ENCODE assay signal across 8 cellular contexts in the genomic region with DNA sequence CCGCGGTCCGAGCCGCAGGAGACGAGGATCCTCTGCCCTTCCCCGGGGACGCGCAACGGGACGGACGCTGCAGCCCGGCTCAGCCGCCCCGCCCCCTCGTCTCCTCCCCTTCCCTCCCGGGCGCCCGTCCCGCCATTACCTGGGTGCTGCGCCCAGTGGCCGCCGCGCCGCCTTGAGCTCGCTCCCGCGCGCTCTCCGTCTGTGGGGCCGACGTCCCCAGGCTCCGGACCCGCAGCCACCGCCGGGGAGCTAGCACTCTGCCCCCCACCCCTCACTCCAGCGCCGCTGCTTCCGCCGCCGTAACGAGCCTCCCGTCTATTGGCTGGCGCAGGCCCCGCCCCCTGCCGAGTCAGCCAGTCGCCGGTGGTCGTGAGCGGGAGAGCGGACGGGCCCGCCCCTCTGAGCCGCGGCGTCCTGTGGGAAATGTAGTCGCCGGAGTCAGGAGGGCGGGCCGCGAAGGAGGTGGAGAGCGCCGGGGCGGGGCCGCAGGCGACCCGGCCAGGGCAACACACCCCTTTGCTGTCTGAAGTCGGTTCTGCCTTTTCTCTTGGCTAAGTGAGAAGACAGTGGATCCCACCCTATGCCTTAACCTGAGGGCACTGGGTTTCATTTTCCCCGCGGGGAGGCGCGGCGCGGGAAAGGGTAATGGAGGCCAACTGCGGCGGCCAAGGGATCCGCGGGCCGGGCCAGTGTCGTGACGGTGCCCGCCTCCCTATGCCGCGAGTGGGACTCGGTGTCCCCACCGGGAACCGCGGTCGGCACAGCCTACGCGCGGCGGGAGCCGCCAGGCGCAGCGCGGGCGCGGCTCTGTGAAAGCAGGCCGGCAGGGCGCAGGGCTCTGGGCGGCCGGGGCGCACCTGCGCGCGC. TPM values are rescaled to one million over a fixed set of nuclear protein-coding genes. Genes with fewer than 3 reads are reported as not detected.
DNase-seq lines count a peak whose midpoint lies in the region; ATAC-seq and TF ChIP-seq lines count a peak whose summit lies in the region.

A gene (minus strand): TSS at position 259 of the 867 bp plus-strand sequence. CDS start 1,767 bp downstream, outside the sequence.

- peaks cover 14% of the 10 kb centered on the region for H3K27me3 Mint-ChIP-seq in GM23338 (ENCODE audit: insufficient read depth, low read depth, poor library complexity)
- no peaks in the 10 kb centered on the region for H3K27me3 Mint-ChIP-seq in activated T-cell treated with anti-CD3 and anti-CD28 coated beads, Interleukin-2, amount 50 U/mL, for 72 hours (ENCODE audit: low read depth)

- ATAC-seq in GM23338: peak; percentile 86
- ATAC-seq in activated T-cell treated with anti-CD3 and anti-CD28 coated beads, Interleukin-2, amount 50 U/mL, for 72 hours (replicated peaks in 1 of 2): peak; percentile 77 to 79

- H3K4me3 ChIP-seq in GM23338 (peak within 1 kb of the TSS; percentile 99), esophagus squamous epithelium (peak within 1 kb of the TSS; percentile 81 to 100 (median 92))

- H3K9me3 ChIP-seq in esophagus squamous epithelium: peaks cover 0 to 12% (median 0%) of the 10 kb centered on the region in 3 donors

- peak within 1 kb of the TSS; percentile 95; the same call in 1 of the 2 replicates for H3K27ac Mint-ChIP-seq in GM23338
- peak within 1 kb of the TSS; percentile 54 for H3K27ac Mint-ChIP-seq in activated T-cell treated with anti-CD3 and anti-CD28 coated beads, Interleukin-2, amount 50 U/mL, for 72 hours

- H3K27ac ChIP-seq in GM23338 (ENCODE audit: low read depth): 0 out of 2 replicates have a peak within 1 kb of the TSS, but pooled peaks have one; percentile 37
- H3K27ac ChIP-seq in esophagus squamous epithelium: peak within 1 kb of the TSS; percentile 96 to 100 (median 98)

- intact Hi-C loops in esophagus squamous epithelium (cut with DNase I): no loop called here

- H3F3A ChIP-seq in GM23338 (replicated peaks; ENCODE audit: low read depth): no peaks in the 10 kb centered on the region; the same call in 1 of the 2 replicates

- H3K4me1 Mint-ChIP-seq in GM23338: peaks cover 7% of the 10 kb centered on the region
- H3K4me1 Mint-ChIP-seq in activated T-cell treated with anti-CD3 and anti-CD28 coated beads, Interleukin-2, amount 50 U/mL, for 72 hours (ENCODE audit: low read depth): peaks cover 24% of the 10 kb centered on the region

- H3K79me2 ChIP-seq in GM23338 (replicated peaks; ENCODE audit: insufficient read depth): peaks cover 39% of the 10 kb centered on the region

- peaks cover 24% of the 10 kb centered on the region for H4K20me1 ChIP-seq in GM23338 (replicated peaks; ENCODE audit: insufficient read depth)

- DNase-seq in EH (ENCODE audit: low read depth) (peak; percentile 95), GM23338 (ENCODE audit: low spot score) (peak; percentile 97), Kasumi-1 (lab: John Stamatoyannopoulos, UW) (peak; percentile 95 to 96), RKO (ENCODE audit: low spot score) (peak; percentile 97), esophagus squamous epithelium (lab: John Stamatoyannopoulos, UW) (peak; percentile 89), myocyte (ENCODE audit: low read depth) (peak; percentile 96)
- peak; percentile 99 for DNase-seq in activated T-cell treated with anti-CD3 and anti-CD28 coated beads, Interleukin-2, amount 50 U/mL, for 72 hours
- DNase-seq in stimulated activated CD8-positive, alpha-beta memory T cell treated with anti-CD3 and anti-CD28 coated beads, Interleukin-7, amount 100 ng/mL, for 4 hours (ENCODE audit: low read depth in 2 of 2): peak; percentile 95 to 98

- TF ChIP-seq POLR2A in esophagus squamous epithelium (IDR thresholded peaks at IDR 0.05): peak in 2 of 4 donors; percentile 61 to 77

- TF ChIP-seq CTCF in GM23338 (conservative IDR thresholded peaks at IDR 0.05; ENCODE audit: low read depth in 2 of 2): no peak
- TF ChIP-seq CTCF in esophagus squamous epithelium (IDR thresholded peaks at IDR 0.05): peak in 1 of 6 experiments; percentile 9

- peaks cover 8% of the 10 kb centered on the region; the same call in 1 of the 2 replicates for H3K27me3 ChIP-seq in GM23338 (ENCODE audit: insufficient read depth)
- no peaks in the 10 kb centered on the region for H3K27me3 ChIP-seq in esophagus squamous epithelium

- H3K36me3 ChIP-seq in GM23338 (ENCODE audit: insufficient read depth) (peaks cover 8% of the 10 kb centered on the region; the same call in 1 of the 2 replicates), esophagus squamous epithelium (peaks cover 0 to 6% (median 0%) of the 10 kb centered on the region in 3 donors)

- H2AFZ ChIP-seq in GM23338: peak within 1 kb of the TSS; percentile 99

- H3K4me2 ChIP-seq in GM23338: peak within 1 kb of the TSS; percentile 86

- H3K36me3 Mint-ChIP-seq in GM23338 (ENCODE audit: low read depth): peaks cover 12% of the 10 kb centered on the region; the same call in 2 of the 3 replicates
- H3K36me3 Mint-ChIP-seq in activated T-cell treated with anti-CD3 and anti-CD28 coated beads, Interleukin-2, amount 50 U/mL, for 72 hours (ENCODE audit: insufficient read depth in 2 of 2): peaks cover 0 to 3% of the 10 kb centered on the region in 2 donors

- peaks cover 15% of the 10 kb centered on the region for H3K9me3 Mint-ChIP-seq in GM23338
- H3K9me3 Mint-ChIP-seq in activated T-cell treated with anti-CD3 and anti-CD28 coated beads, Interleukin-2, amount 50 U/mL, for 72 hours: peaks cover 0 to 3% of the 10 kb centered on the region in 2 donors

- peak within 1 kb of the TSS; percentile 95 for H3K4me3 Mint-ChIP-seq in GM23338
- peak within 1 kb of the TSS; percentile 89 to 99 for H3K4me3 Mint-ChIP-seq in activated T-cell treated with anti-CD3 and anti-CD28 coated beads, Interleukin-2, amount 50 U/mL, for 72 hours

- no peaks in the 10 kb centered on the region; the same call in 1 of the 2 replicates for H3K9me2 ChIP-seq in GM23338 (ENCODE audit: insufficient read depth)

- peaks cover 11% of the 10 kb centered on the region for H3K4me1 ChIP-seq in GM23338 (ENCODE audit: insufficient read depth)
- H3K4me1 ChIP-seq in esophagus squamous epithelium: peaks cover 0 to 26% (median 9%) of the 10 kb centered on the region in 3 donors

- 1% methylated on average over 9 of the region's 106 CpGs; no CpG with 5 or more reads in 1 of the 2 donors for WGBS in esophagus squamous epithelium, 2 donors

TF ChIP-seq in GM23338, 12 proteins besides CTCF, POLR2A, EP300 and RAD21 (continues in another document):
- peak; percentile 84 for TF ChIP-seq POLR2AphosphoS5 (IDR thresholded peaks at IDR 0.05; ENCODE audit: low read depth)
- no peak for TF ChIP-seq CREB1 (CRISPR knock-in tag; IDR thresholded peaks at IDR 0.05; ENCODE audit: low read depth)
- no peak for TF ChIP-seq EZH2 (IDR thresholded peaks at IDR 0.05; ENCODE audit: low read depth, unreplicated experiment)
- TF ChIP-seq NANOG (IDR thresholded peaks at IDR 0.05; ENCODE audit: borderline replicate concordance): no peak
- TF ChIP-seq, protein P1, sequence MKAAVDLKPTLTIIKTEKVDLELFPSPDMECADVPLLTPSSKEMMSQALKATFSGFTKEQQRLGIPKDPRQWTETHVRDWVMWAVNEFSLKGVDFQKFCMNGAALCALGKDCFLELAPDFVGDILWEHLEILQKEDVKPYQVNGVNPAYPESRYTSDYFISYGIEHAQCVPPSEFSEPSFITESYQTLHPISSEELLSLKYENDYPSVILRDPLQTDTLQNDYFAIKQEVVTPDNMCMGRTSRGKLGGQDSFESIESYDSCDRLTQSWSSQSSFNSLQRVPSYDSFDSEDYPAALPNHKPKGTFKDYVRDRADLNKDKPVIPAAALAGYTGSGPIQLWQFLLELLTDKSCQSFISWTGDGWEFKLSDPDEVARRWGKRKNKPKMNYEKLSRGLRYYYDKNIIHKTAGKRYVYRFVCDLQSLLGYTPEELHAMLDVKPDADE (IDR thresholded peaks at IDR 0.05): peak; percentile 64; the same call in 1 of the 2 replicates
- no peak for TF ChIP-seq STAT1 (IDR thresholded peaks at IDR 0.05; ENCODE audit: unreplicated experiment)
- no peak for TF ChIP-seq EZH2phosphoT487 (IDR thresholded peaks at IDR 0.05; ENCODE audit: unreplicated experiment)
- TF ChIP-seq, protein P2, sequence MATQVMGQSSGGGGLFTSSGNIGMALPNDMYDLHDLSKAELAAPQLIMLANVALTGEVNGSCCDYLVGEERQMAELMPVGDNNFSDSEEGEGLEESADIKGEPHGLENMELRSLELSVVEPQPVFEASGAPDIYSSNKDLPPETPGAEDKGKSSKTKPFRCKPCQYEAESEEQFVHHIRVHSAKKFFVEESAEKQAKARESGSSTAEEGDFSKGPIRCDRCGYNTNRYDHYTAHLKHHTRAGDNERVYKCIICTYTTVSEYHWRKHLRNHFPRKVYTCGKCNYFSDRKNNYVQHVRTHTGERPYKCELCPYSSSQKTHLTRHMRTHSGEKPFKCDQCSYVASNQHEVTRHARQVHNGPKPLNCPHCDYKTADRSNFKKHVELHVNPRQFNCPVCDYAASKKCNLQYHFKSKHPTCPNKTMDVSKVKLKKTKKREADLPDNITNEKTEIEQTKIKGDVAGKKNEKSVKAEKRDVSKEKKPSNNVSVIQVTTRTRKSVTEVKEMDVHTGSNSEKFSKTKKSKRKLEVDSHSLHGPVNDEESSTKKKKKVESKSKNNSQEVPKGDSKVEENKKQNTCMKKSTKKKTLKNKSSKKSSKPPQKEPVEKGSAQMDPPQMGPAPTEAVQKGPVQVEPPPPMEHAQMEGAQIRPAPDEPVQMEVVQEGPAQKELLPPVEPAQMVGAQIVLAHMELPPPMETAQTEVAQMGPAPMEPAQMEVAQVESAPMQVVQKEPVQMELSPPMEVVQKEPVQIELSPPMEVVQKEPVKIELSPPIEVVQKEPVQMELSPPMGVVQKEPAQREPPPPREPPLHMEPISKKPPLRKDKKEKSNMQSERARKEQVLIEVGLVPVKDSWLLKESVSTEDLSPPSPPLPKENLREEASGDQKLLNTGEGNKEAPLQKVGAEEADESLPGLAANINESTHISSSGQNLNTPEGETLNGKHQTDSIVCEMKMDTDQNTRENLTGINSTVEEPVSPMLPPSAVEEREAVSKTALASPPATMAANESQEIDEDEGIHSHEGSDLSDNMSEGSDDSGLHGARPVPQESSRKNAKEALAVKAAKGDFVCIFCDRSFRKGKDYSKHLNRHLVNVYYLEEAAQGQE (IDR thresholded peaks at IDR 0.05; ENCODE audit: unreplicated experiment): no peak
- TF ChIP-seq JUNB (IDR thresholded peaks at IDR 0.05; ENCODE audit: unreplicated experiment): no peak

RNA-seq across cellular contexts. Expression of the gene that starts here (rescaled TPM):
- 28.7 and 35.1 TPM in 2 replicates for total RNA-seq in GM23338 (2014; rRNA removed; shearing (Covaris generic))
- 18.9 and 19.5 TPM in 2 replicates for polyA plus RNA-seq in GM23338 (2016; fragmentation: Nextera tagmentation; extraction: Ambion mirVana)
- 10 to 100 TPM; 32.7 to 33.3 TPM for total RNA-seq in activated T-cell treated with anti-CD3 and anti-CD28 coated beads, Interleukin-2, amount 50 U/mL, for 72 hours
- total RNA-seq in esophagus squamous epithelium (10 to 100 TPM in 1 of 4 donors, 1 to 10 TPM in 3; 5.9 to 12.7 (median 8.0) TPM), myocyte (8.2 TPM in 2 replicates)
- 13.1 TPM for polyA plus RNA-seq in myocyte (2012)

Comparison
In these comparisons a context has a peak if more than half of its experiments do, and no peak if none do; other contexts are left out.
1. Peak in every context shown above with its lines: DNase-seq, ATAC-seq, H3K4me3 ChIP-seq and H3K27ac ChIP-seq.